1 cellular context compared by ENCODE assay signal in the genomic region with DNA sequence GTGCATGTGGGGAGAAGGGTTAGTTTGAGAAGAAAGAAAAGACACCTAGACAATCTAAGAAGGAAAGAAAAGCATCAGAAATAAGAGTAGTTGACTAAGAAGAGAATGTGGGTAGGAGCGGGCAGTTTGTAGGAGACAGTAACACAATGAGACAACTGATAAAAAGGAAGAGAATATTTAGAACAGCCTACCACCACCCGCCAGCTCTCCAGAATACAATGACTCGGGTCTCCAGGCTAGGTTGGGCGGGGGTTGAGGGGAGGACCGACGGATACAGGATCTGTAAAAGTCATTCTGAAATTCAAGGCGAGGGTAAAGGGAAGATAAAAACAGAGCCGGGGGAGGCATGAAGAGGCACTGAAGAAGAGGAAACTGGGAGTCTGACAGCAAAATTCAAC.
TF ChIP-seq lines count a peak whose summit lies in the region.

No MANE protein-coding gene starts in this region.

TF ChIP-seq in GM23338, 12 proteins besides CTCF, POLR2A, EP300 and RAD21 (continued from another document):
- TF ChIP-seq, protein P1, sequence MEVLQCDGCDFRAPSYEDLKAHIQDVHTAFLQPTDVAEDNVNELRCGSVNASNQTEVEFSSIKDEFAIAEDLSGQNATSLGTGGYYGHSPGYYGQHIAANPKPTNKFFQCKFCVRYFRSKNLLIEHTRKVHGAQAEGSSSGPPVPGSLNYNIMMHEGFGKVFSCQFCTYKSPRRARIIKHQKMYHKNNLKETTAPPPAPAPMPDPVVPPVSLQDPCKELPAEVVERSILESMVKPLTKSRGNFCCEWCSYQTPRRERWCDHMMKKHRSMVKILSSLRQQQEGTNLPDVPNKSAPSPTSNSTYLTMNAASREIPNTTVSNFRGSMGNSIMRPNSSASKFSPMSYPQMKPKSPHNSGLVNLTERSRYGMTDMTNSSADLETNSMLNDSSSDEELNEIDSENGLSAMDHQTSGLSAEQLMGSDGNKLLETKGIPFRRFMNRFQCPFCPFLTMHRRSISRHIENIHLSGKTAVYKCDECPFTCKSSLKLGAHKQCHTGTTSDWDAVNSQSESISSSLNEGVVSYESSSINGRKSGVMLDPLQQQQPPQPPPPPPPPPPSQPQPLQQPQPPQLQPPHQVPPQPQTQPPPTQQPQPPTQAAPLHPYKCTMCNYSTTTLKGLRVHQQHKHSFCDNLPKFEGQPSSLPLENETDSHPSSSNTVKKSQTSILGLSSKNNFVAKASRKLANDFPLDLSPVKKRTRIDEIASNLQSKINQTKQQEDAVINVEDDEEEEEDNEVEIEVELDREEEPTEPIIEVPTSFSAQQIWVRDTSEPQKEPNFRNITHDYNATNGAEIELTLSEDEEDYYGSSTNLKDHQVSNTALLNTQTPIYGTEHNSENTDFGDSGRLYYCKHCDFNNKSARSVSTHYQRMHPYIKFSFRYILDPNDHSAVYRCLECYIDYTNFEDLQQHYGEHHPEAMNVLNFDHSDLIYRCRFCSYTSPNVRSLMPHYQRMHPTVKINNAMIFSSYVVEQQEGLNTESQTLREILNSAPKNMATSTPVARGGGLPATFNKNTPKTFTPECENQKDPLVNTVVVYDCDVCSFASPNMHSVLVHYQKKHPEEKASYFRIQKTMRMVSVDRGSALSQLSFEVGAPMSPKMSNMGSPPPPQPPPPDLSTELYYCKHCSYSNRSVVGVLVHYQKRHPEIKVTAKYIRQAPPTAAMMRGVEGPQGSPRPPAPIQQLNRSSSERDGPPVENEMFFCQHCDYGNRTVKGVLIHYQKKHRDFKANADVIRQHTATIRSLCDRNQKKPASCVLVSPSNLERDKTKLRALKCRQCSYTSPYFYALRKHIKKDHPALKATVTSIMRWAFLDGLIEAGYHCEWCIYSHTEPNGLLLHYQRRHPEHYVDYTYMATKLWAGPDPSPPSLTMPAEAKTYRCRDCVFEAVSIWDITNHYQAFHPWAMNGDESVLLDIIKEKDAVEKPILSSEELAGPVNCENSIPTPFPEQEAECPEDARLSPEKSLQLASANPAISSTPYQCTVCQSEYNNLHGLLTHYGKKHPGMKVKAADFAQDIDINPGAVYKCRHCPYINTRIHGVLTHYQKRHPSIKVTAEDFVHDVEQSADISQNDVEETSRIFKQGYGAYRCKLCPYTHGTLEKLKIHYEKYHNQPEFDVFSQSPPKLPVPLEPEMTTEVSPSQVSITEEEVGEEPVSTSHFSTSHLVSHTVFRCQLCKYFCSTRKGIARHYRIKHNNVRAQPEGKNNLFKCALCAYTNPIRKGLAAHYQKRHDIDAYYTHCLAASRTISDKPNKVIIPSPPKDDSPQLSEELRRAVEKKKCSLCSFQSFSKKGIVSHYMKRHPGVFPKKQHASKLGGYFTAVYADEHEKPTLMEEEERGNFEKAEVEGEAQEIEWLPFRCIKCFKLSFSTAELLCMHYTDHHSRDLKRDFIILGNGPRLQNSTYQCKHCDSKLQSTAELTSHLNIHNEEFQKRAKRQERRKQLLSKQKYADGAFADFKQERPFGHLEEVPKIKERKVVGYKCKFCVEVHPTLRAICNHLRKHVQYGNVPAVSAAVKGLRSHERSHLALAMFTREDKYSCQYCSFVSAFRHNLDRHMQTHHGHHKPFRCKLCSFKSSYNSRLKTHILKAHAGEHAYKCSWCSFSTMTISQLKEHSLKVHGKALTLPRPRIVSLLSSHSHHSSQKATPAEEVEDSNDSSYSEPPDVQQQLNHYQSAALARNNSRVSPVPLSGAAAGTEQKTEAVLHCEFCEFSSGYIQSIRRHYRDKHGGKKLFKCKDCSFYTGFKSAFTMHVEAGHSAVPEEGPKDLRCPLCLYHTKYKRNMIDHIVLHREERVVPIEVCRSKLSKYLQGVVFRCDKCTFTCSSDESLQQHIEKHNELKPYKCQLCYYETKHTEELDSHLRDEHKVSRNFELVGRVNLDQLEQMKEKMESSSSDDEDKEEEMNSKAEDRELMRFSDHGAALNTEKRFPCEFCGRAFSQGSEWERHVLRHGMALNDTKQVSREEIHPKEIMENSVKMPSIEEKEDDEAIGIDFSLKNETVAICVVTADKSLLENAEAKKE (CRISPR knock-in tag; IDR thresholded peaks at IDR 0.05), result no peak
- TF ChIP-seq, protein P2, sequence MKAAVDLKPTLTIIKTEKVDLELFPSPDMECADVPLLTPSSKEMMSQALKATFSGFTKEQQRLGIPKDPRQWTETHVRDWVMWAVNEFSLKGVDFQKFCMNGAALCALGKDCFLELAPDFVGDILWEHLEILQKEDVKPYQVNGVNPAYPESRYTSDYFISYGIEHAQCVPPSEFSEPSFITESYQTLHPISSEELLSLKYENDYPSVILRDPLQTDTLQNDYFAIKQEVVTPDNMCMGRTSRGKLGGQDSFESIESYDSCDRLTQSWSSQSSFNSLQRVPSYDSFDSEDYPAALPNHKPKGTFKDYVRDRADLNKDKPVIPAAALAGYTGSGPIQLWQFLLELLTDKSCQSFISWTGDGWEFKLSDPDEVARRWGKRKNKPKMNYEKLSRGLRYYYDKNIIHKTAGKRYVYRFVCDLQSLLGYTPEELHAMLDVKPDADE (IDR thresholded peaks at IDR 0.05), result no peak
- TF ChIP-seq POLR2AphosphoS5 (IDR thresholded peaks at IDR 0.05; ENCODE audit: low read depth) (no peak), ZNF331 (CRISPR knock-in tag; IDR thresholded peaks at IDR 0.05; ENCODE audit: low read depth) (no peak), CREB1 (CRISPR knock-in tag; IDR thresholded peaks at IDR 0.05; ENCODE audit: low read depth) (no peak), NANOG (IDR thresholded peaks at IDR 0.05; ENCODE audit: borderline replicate concordance) (no peak), JUNB (IDR thresholded peaks at IDR 0.05; ENCODE audit: unreplicated experiment) (no peak), EZH2 (IDR thresholded peaks at IDR 0.05; ENCODE audit: low read depth, unreplicated experiment) (no peak)
- TF ChIP-seq, protein P3, sequence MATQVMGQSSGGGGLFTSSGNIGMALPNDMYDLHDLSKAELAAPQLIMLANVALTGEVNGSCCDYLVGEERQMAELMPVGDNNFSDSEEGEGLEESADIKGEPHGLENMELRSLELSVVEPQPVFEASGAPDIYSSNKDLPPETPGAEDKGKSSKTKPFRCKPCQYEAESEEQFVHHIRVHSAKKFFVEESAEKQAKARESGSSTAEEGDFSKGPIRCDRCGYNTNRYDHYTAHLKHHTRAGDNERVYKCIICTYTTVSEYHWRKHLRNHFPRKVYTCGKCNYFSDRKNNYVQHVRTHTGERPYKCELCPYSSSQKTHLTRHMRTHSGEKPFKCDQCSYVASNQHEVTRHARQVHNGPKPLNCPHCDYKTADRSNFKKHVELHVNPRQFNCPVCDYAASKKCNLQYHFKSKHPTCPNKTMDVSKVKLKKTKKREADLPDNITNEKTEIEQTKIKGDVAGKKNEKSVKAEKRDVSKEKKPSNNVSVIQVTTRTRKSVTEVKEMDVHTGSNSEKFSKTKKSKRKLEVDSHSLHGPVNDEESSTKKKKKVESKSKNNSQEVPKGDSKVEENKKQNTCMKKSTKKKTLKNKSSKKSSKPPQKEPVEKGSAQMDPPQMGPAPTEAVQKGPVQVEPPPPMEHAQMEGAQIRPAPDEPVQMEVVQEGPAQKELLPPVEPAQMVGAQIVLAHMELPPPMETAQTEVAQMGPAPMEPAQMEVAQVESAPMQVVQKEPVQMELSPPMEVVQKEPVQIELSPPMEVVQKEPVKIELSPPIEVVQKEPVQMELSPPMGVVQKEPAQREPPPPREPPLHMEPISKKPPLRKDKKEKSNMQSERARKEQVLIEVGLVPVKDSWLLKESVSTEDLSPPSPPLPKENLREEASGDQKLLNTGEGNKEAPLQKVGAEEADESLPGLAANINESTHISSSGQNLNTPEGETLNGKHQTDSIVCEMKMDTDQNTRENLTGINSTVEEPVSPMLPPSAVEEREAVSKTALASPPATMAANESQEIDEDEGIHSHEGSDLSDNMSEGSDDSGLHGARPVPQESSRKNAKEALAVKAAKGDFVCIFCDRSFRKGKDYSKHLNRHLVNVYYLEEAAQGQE (IDR thresholded peaks at IDR 0.05; ENCODE audit: unreplicated experiment), result no peak
